Comparison of ENCODE assay signal across 1 cellular context in genomic region chr17:44348234-44348987, GRCh38.
A peak's percentile ranks its signal among the peaks of the same experiment; 100 is the strongest.
TF ChIP-seq lines count a peak whose summit lies in the region.

No MANE protein-coding gene starts in this region.

TF ChIP-seq in HepG2, 621 proteins besides CTCF, POLR2A, EP300 and RAD21:
- TF ChIP-seq MNT (IDR thresholded peaks at IDR 0.05) (0 out of 2 replicates have a peak, but pooled peaks have one; percentile 25), HOXA5 (CRISPR knock-in tag; IDR thresholded peaks at IDR 0.05) (no peak)
TF ChIP-seq in HepG2: peak in this region for 1.
